Comparison of ENCODE assay signal across 25 cellular contexts in genomic region chr14:105107781-105108515, GRCh38. TPM values are rescaled to one million over a fixed set of nuclear protein-coding genes. Genes with fewer than 3 reads are reported as not detected.
"Had no signal": no experiment of that assay in that cellular context is flagged by ENCODE, and none has a peak within 500 bp of the region (broad histone marks: within the 10 kb centered on the region; RNA-seq: fewer than 3 reads in every experiment).

No MANE protein-coding gene starts in this region.

- H3K4me3 Mint-ChIP-seq: activated CD4-positive, alpha-beta memory T cell treated with anti-CD3 and anti-CD28 coated beads for 36 hours; activated CD8-positive, alpha-beta memory T cell treated with anti-CD3 and anti-CD28 coated beads, Interleukin-2, amount 10 ng/mL, durations not matched to agents 7 days and 5 days; activated naive CD8-positive, alpha-beta T cell; nephron progenitor cell; T-helper 2 cell treated with Interferon-gamma antibody and Interleukin-4, amounts not matched to agents 5 μg/mL and 100 μg/mL, for 36 hours had no signal

- DNase-seq: activated CD4-positive, alpha-beta memory T cell treated with anti-CD3 and anti-CD28 coated beads for 36 hours; activated CD4-positive, alpha-beta T cell treated with anti-CD3 and anti-CD28 coated beads for 4 hours; activated CD4-positive, CD25-positive, alpha-beta regulatory T cell; activated CD8-positive, alpha-beta memory T cell treated with anti-CD3 and anti-CD28 coated beads, Interleukin-2, amount 10 ng/mL, durations not matched to agents 7 days and 5 days; activated gamma-delta T cell treated with Interleukin-2 at 50 U/mL for 16 hours; activated T-cell treated with anti-CD3 and anti-CD28 coated beads, Interleukin-2, amount 50 U/mL, for 1 hour; brain microvascular endothelial cell; central memory CD4-positive, alpha-beta T cell; esophagus squamous epithelium; gastrocnemius medialis; hypothalamus; left ventricle myocardium superior; mammary epithelial cell; nephron progenitor cell; stimulated activated CD4-positive, alpha-beta T cell treated with anti-CD3 and anti-CD28 coated beads, Interleukin-2, amount 100 ng/mL, for 48 hours; stimulated activated CD8-positive, alpha-beta memory T cell treated with anti-CD3 and anti-CD28 coated beads, Interleukin-4, amount 100 ng/mL, for 48 hours; stimulated activated naive CD4-positive, alpha-beta T cell treated with Interleukin-2 at 50 U/mL for 16 hours had no signal

- H3K27ac Mint-ChIP-seq: activated CD4-positive, alpha-beta memory T cell treated with anti-CD3 and anti-CD28 coated beads for 36 hours; activated CD8-positive, alpha-beta memory T cell treated with anti-CD3 and anti-CD28 coated beads, Interleukin-2, amount 10 ng/mL, durations not matched to agents 7 days and 5 days; activated naive CD8-positive, alpha-beta T cell; nephron progenitor cell; T-helper 2 cell treated with Interferon-gamma antibody and Interleukin-4, amounts not matched to agents 5 μg/mL and 100 μg/mL, for 36 hours had no signal

- FAIRE-seq: colon had no signal

- H3K27ac ChIP-seq: adrenal gland, ascending aorta, brain microvascular endothelial cell, esophagus squamous epithelium, gastrocnemius medialis, parathyroid adenoma, tibial artery had no signal

- H3K9me3 Mint-ChIP-seq: activated CD4-positive, alpha-beta memory T cell treated with anti-CD3 and anti-CD28 coated beads for 36 hours; T-helper 2 cell treated with Interferon-gamma antibody and Interleukin-4, amounts not matched to agents 5 μg/mL and 100 μg/mL, for 36 hours had no signal

- H3K4me1 ChIP-seq: adrenal gland, ascending aorta, gastrocnemius medialis, parathyroid adenoma, tibial artery had no signal

- H3K4me1 Mint-ChIP-seq: activated CD8-positive, alpha-beta memory T cell treated with anti-CD3 and anti-CD28 coated beads, Interleukin-2, amount 10 ng/mL, durations not matched to agents 7 days and 5 days; nephron progenitor cell had no signal

- H3K4me3 ChIP-seq: adrenal gland, ascending aorta, esophagus squamous epithelium, gastrocnemius medialis, tibial artery had no signal

- ATAC-seq: activated CD8-positive, alpha-beta memory T cell treated with anti-CD3 and anti-CD28 coated beads, Interleukin-2, amount 10 ng/mL, durations not matched to agents 7 days and 5 days; gastrocnemius medialis; left ventricle myocardium superior; SK-N-SH treated with all-trans-retinoic acid at 6 μM for 48 hours had no signal

- H3K9me3 ChIP-seq: adrenal gland, esophagus squamous epithelium, tibial artery had no signal

- H3K36me3 Mint-ChIP-seq: activated CD4-positive, alpha-beta memory T cell treated with anti-CD3 and anti-CD28 coated beads for 36 hours; activated CD8-positive, alpha-beta memory T cell treated with anti-CD3 and anti-CD28 coated beads, Interleukin-2, amount 10 ng/mL, durations not matched to agents 7 days and 5 days had no signal

RNA-seq across cellular contexts. Expression of gene GPR132, which starts 42.7 kb away (rescaled TPM):
- total RNA-seq: ascending aorta had no signal
- polyA plus RNA-seq: mammary epithelial cell had no signal
